ENCODE assay signal across 9 cellular contexts in genomic region chr3:197555281-197556261, GRCh38. TPM values are rescaled to one million over a fixed set of nuclear protein-coding genes. Genes with fewer than 3 reads are reported as not detected.
DNase-seq lines count a peak whose midpoint lies in the region; ATAC-seq, FAIRE-seq and TF ChIP-seq lines count a peak whose summit lies in the region.
"Had no signal": no experiment of that assay in that cellular context is flagged by ENCODE, and none has a peak within 500 bp of the region (broad histone marks: within the 10 kb centered on the region; RNA-seq: fewer than 3 reads in every experiment).

BDH1 (minus strand) TSS chr3:197555968; CDS start chr3:197546443, 9,525 bp downstream.

- TF ChIP-seq RAD21 in SK-N-SH (IDR thresholded peaks at IDR 0.05; ENCODE audit: low read length), result no peak

- H4K20me1 ChIP-seq in SK-N-SH (ENCODE audit: insufficient read depth), result no peaks in the 10 kb centered on the region

- peak within 1 kb of the TSS; percentile 97 for H3K4me2 ChIP-seq in SK-N-SH

- peak within 1 kb of the TSS; percentile 83 for H3K4me3 ChIP-seq in CD8-positive, alpha-beta memory T cell (ENCODE audit: low read length)
- peak within 1 kb of the TSS; percentile 70 to 78 for H3K4me3 ChIP-seq in SK-N-SH (ENCODE audit: low read depth in 2 of 2, low read length in 1 of 2)

- H3K27me3 ChIP-seq in CD8-positive, alpha-beta memory T cell (ENCODE audit: insufficient read depth, low read length, poor library complexity, severe bottlenecking), result peaks cover 6% of the 10 kb centered on the region
- H3K27me3 ChIP-seq in SK-N-SH (ENCODE audit: insufficient read depth), result peaks cover 14% of the 10 kb centered on the region; the same call in 1 of the 2 replicates

- peak within 1 kb of the TSS; percentile 98 for H2AFZ ChIP-seq in SK-N-SH (ENCODE audit: low read depth)

- TF ChIP-seq EP300 in SK-N-SH (IDR thresholded peaks at IDR 0.05; ENCODE audit: borderline replicate concordance in 1 of 2, low read depth in 1 of 2, low read length in 1 of 2), result no peak

- H3K27ac Mint-ChIP-seq in CD8-positive, alpha-beta memory T cell, result peak within 1 kb of the TSS; percentile 84 to 98 (median 91)
- peak within 1 kb of the TSS; percentile 82 to 90 (median 87) for H3K27ac Mint-ChIP-seq in IgD-negative memory B cell
- peak within 1 kb of the TSS; percentile 95 for H3K27ac Mint-ChIP-seq in activated naive CD8-positive, alpha-beta T cell

- H3K4me1 Mint-ChIP-seq in CD8-positive, alpha-beta memory T cell, result peaks cover 13 to 20% (median 20%) of the 10 kb centered on the region in 3 donors
- H3K4me1 Mint-ChIP-seq in IgD-negative memory B cell, result peaks cover 8 to 18% (median 9%) of the 10 kb centered on the region in 3 donors
- H3K4me1 Mint-ChIP-seq in activated naive CD8-positive, alpha-beta T cell (ENCODE audit: low read depth), result peaks cover 13% of the 10 kb centered on the region

- H3K9ac ChIP-seq in SK-N-SH, result peak within 1 kb of the TSS; percentile 58; the same call in 1 of the 2 replicates

- no peaks in the 10 kb centered on the region for H3K9me3 ChIP-seq in CD8-positive, alpha-beta memory T cell (ENCODE audit: low read length)
- no peaks in the 10 kb centered on the region for H3K9me3 ChIP-seq in SK-N-SH

- DNase-seq in CD8-positive, alpha-beta memory T cell, result peak; percentile 45 to 68 (median 53)
- DNase-seq in GM20000 (ENCODE audit: low spot score) (peak; percentile 84), SK-N-SH (peak; percentile 84), left ventricle myocardium superior (peak; percentile 63), sciatic nerve (ENCODE audit: low spot score) (no peak), D721Med (ENCODE audit: insufficient read length, low spot score) (no peak)

- TF ChIP-seq CTCF in GM20000 (IDR thresholded peaks at IDR 0.05; ENCODE audit: extremely low read depth, missing control alignments) (no peak), SK-N-SH (IDR thresholded peaks at IDR 0.05) (peak; percentile 14; the same call in 1 of the 2 replicates), D721Med (IDR thresholded peaks at IDR 0.05; ENCODE audit: insufficient read depth, missing control alignments) (no peak)

- FAIRE-seq in D721Med (lab: Jason Lieb, UNC), result no peak
- FAIRE-seq: colon had no signal

- peaks cover 6% of the 10 kb centered on the region for H3F3A ChIP-seq in SK-N-SH (replicated peaks; ENCODE audit: insufficient read depth)

- peaks cover 10% of the 10 kb centered on the region for H3K4me1 ChIP-seq in CD8-positive, alpha-beta memory T cell (ENCODE audit: insufficient read depth, low read length)
- peaks cover 0 to 7% of the 10 kb centered on the region in 2 experiments; a peak in 1 of 4 replicates for H3K4me1 ChIP-seq in SK-N-SH (ENCODE audit: control insufficient read depth in 1 of 2, insufficient read depth in 2 of 2, low read depth in 1 of 2, low read length in 1 of 2)

- POLR2A ChIA-PET in CD8-positive, alpha-beta memory T cell (lab: Charles Lee), result no interaction called here
- POLR2A ChIA-PET in SK-N-SH (lab: Yijun Ruan, JAX), result interaction anchor here (0.5 to 1.4 kb wide), 3 partner anchors 35 to 225 kb away, joined by 3 to 4 read pairs (median 3); no protein-coding TSS in a partner anchor

- ATAC-seq in left ventricle myocardium superior (peak; percentile 51), sciatic nerve (peak; percentile 35)

- peaks cover 18 to 19% of the 10 kb centered on the region in 2 donors for H3K27me3 Mint-ChIP-seq in CD8-positive, alpha-beta memory T cell
- no peaks in the 10 kb centered on the region for H3K27me3 Mint-ChIP-seq in IgD-negative memory B cell
- peaks cover 13% of the 10 kb centered on the region for H3K27me3 Mint-ChIP-seq in activated naive CD8-positive, alpha-beta T cell

- intact Hi-C loops in left ventricle myocardium superior (cut with micrococcal nuclease), result no loop called here
- intact Hi-C loops in sciatic nerve (cut with DNase I), result no loop called here

- no peaks in the 10 kb centered on the region for H3K79me2 ChIP-seq in SK-N-SH (ENCODE audit: insufficient read depth)

- H3K9me3 Mint-ChIP-seq in CD8-positive, alpha-beta memory T cell, result no peaks in the 10 kb centered on the region
- no peaks in the 10 kb centered on the region for H3K9me3 Mint-ChIP-seq in IgD-negative memory B cell
- no peaks in the 10 kb centered on the region for H3K9me3 Mint-ChIP-seq in activated naive CD8-positive, alpha-beta T cell (ENCODE audit: low read depth)

- peaks cover 0 to 5% (median 3%) of the 10 kb centered on the region in 3 donors for H3K36me3 Mint-ChIP-seq in CD8-positive, alpha-beta memory T cell
- H3K36me3 Mint-ChIP-seq in IgD-negative memory B cell, result no peaks in the 10 kb centered on the region
- peaks cover 3% of the 10 kb centered on the region for H3K36me3 Mint-ChIP-seq in activated naive CD8-positive, alpha-beta T cell

- peak within 1 kb of the TSS; percentile 81 for H3K27ac ChIP-seq in CD8-positive, alpha-beta memory T cell (ENCODE audit: low read depth, low read length)
- H3K27ac ChIP-seq in SK-N-SH (ENCODE audit: low read depth in 2 of 2, low read length in 1 of 2), result peak within 1 kb of the TSS; percentile 60 to 80; a peak in 3 of 4 replicates

- H3K4me3 Mint-ChIP-seq in CD8-positive, alpha-beta memory T cell, result peak within 1 kb of the TSS; percentile 90 to 95 (median 93)
- H3K4me3 Mint-ChIP-seq in IgD-negative memory B cell, result peak within 1 kb of the TSS; percentile 90 to 98 (median 96)
- peak within 1 kb of the TSS; percentile 93 for H3K4me3 Mint-ChIP-seq in activated naive CD8-positive, alpha-beta T cell

- CTCF ChIA-PET in CD8-positive, alpha-beta memory T cell (lab: Charles Lee), result no interaction called here
- CTCF ChIA-PET in SK-N-SH (lab: Yijun Ruan, JAX), result interaction anchor here (0.8 to 2.1 kb wide), 10 partner anchors 8 to 185 kb away, joined by 3 to 5 read pairs (median 3); no protein-coding TSS in a partner anchor

- WGBS in SK-N-SH (ENCODE audit: low lambda C conversion rate), result 7% methylated on average over 50 of the region's 96 CpGs

- no peaks in the 10 kb centered on the region for H3K9me2 ChIP-seq in SK-N-SH

- H3K36me3 ChIP-seq in CD8-positive, alpha-beta memory T cell (ENCODE audit: insufficient read depth, low read length), result no peaks in the 10 kb centered on the region
- H3K36me3 ChIP-seq in SK-N-SH (replicated peaks in 1 of 2; ENCODE audit: control insufficient read depth in 1 of 2, insufficient read depth in 2 of 2, low read length in 1 of 2), result no peaks in the 10 kb centered on the region

TF ChIP-seq in SK-N-SH, 30 proteins besides CTCF, POLR2A, EP300 and RAD21:
- TF ChIP-seq RCOR1 (IDR thresholded peaks at IDR 0.05; ENCODE audit: low read length), result no peak
- no peak for TF ChIP-seq TCF12 (IDR thresholded peaks at IDR 0.05)
- no peak for TF ChIP-seq GABPA (IDR thresholded peaks at IDR 0.05; ENCODE audit: low read depth)
- no peak for TF ChIP-seq EZH2phosphoT487 (IDR thresholded peaks at IDR 0.05; ENCODE audit: borderline replicate concordance, low read depth)
- peak; percentile 54; the same call in 1 of the 2 replicates for TF ChIP-seq MAX (IDR thresholded peaks at IDR 0.05; ENCODE audit: low read depth)
- TF ChIP-seq POLR2AphosphoS5 (IDR thresholded peaks at IDR 0.05; ENCODE audit: low read depth, low read length), result 0 out of 2 replicates have a peak, but pooled peaks have one; percentile 19
- TF ChIP-seq ELF1 (IDR thresholded peaks at IDR 0.05), result no peak
- no peak for TF ChIP-seq MXI1 (IDR thresholded peaks at IDR 0.05; ENCODE audit: low read depth, low read length)
- no peak for TF ChIP-seq CHD2 (IDR thresholded peaks at IDR 0.05; ENCODE audit: low read length, partially characterized antibody)

RNA-seq across cellular contexts. Expression of gene BDH1, which starts in this region (rescaled TPM):
- 10 to 100 TPM; 59.3 to 64.6 TPM for total RNA-seq in CD8-positive, alpha-beta memory T cell
- 21.4 TPM for polyA plus RNA-seq in CD8-positive, alpha-beta memory T cell
- polyA plus RNA-seq in IgD-negative memory B cell, result 19.0 TPM
- polyA plus RNA-seq in SK-N-SH (2012; rRNA removed), result 19.7 and 19.8 TPM in 2 replicates
- 11.1 and 16.2 TPM in 2 replicates for polyA plus RNA-seq in SK-N-SH (2012; cell fraction: cytosol; rRNA removed)
- polyA plus RNA-seq in SK-N-SH (2012; cell fraction: nucleus; rRNA removed), result 52.5 and 53.5 TPM in 2 replicates
- 56.3 TPM for total RNA-seq in left ventricle myocardium superior
- 9.7 TPM for total RNA-seq in sciatic nerve

Comparison
In these comparisons a context has a peak if more than half of its experiments do, and no peak if none do; other contexts are left out.
1. DNase-seq: peak in CD8-positive, alpha-beta memory T cell (5 of 5), GM20000 (single experiment), SK-N-SH (single experiment) and left ventricle myocardium superior (single experiment); none in sciatic nerve (single experiment) and D721Med (single experiment).
2. Peak in every context shown above with its lines, with median percentiles within 50 percentile points of each other: H3K27ac Mint-ChIP-seq and H3K4me3 Mint-ChIP-seq.